9 cellular contexts compared by ENCODE assay signal in the genomic region with DNA sequence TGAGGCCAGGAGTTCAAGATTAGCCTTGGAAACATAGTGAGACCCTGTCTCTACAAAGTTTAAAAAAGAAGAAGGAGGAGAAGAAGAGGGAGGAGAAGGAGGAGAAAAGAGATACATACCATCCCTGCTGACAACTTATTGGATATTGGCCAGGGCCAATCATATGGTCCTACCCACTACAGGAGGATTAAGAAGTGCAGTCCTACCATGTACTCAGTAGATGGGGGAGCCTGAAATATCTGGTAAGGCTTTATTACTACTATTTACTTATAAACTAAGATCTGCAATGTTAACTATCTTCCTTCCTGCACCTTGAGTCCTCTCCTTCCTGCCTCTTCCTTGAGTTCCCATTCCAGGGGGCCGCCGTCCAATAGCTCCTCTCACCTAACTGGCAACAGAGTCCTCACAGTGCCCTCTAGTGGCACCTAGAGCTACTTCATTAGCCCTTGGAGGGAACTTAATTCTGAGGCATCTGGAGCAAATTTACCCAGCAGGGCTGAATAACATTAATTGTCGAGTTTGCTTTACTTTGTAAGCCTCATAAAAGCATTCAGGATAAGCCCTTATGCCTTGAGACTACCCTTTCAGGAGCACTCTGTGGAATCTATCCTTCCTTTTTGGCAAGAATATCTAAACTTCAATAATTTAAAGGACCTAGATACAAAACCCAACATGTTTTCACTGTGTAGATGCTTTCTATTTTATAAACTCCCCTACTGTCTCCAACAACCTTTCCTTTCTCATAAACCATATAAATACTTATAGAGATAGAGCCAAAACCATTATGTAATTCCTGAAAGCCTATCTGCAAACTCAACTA. TPM values are rescaled to one million over a fixed set of nuclear protein-coding genes. Genes with fewer than 3 reads are reported as not detected.
DNase-seq lines count a peak whose midpoint lies in the region; ATAC-seq and TF ChIP-seq lines count a peak whose summit lies in the region.
"Had no signal": no experiment of that assay in that cellular context is flagged by ENCODE, and none has a peak within 500 bp of the region (broad histone marks: within the 10 kb centered on the region; RNA-seq: fewer than 3 reads in every experiment).

No MANE protein-coding gene starts in this region.

- no peaks in the 10 kb centered on the region for H4K20me1 ChIP-seq in DOHH2 (ENCODE audit: control insufficient read depth, insufficient read depth, low read depth, low read length)

- peaks cover 4% of the 10 kb centered on the region; the same call in 1 of the 2 replicates for H3F3A ChIP-seq in DOHH2 (ENCODE audit: control insufficient read depth, insufficient read depth)

- H3K9me3 ChIP-seq in DOHH2 (ENCODE audit: control insufficient read depth, insufficient read depth, low read length), result no peaks in the 10 kb centered on the region

- H3K79me2 ChIP-seq in DOHH2 (ENCODE audit: control insufficient read depth, low read length), result no peaks in the 10 kb centered on the region

- POLR2A ChIA-PET in activated CD8-positive, alpha-beta T cell treated with anti-CD3 and anti-CD28 coated beads for 36 hours (lab: Charles Lee), result interaction anchor here (1.1 kb wide), 1 partner anchor 168 kb away, joined by 4 read pairs; no protein-coding TSS in a partner anchor

- peak; percentile 28 for DNase-seq in NCI-H748 treated with DMSO at 0.1 percent for 48 hours (lab: John Stamatoyannopoulos, UW)
- peak; percentile 77 for DNase-seq in activated CD8-positive, alpha-beta T cell treated with anti-CD3 and anti-CD28 coated beads for 36 hours
- DNase-seq in endothelial cell (ENCODE audit: low spot score), result peak; percentile 81
- peak; percentile 62 for DNase-seq in mucosa of gallbladder (ENCODE audit: low spot score)
- peak; percentile 53 for DNase-seq in stimulated activated naive CD4-positive, alpha-beta T cell treated with Interleukin-2 at 50 U/mL for 16 hours (lab: John Stamatoyannopoulos, UW)

- intact Hi-C loops in activated CD8-positive, alpha-beta T cell treated with anti-CD3 and anti-CD28 coated beads for 36 hours (cut with micrococcal nuclease), result loop anchor here (1.0 to 10.0 kb wide), 4 partner anchors 168 to 510 kb away; no protein-coding TSS in a partner anchor

- no peak overlapping the region for H3K4me3 ChIP-seq in DOHH2 (ENCODE audit: low read length)

- no peaks in the 10 kb centered on the region for H3K36me3 Mint-ChIP-seq in activated CD8-positive, alpha-beta T cell treated with anti-CD3 and anti-CD28 coated beads for 36 hours (ENCODE audit: low read depth)
- H3K36me3 Mint-ChIP-seq in endothelial cell (ENCODE audit: low read depth, unreplicated experiment), result no peaks in the 10 kb centered on the region
- H3K36me3 Mint-ChIP-seq: activated naive CD4-positive, alpha-beta T cell treated with anti-CD3 and anti-CD28 coated beads, Interleukin-2, amount 50 U/mL, for 24 hours had no signal

- no peaks in the 10 kb centered on the region for H3K27me3 ChIP-seq in DOHH2 (ENCODE audit: control insufficient read depth, low read length)

- CTCF ChIA-PET in activated CD8-positive, alpha-beta T cell treated with anti-CD3 and anti-CD28 coated beads for 36 hours (lab: Charles Lee), result interaction anchor here (0.7 to 3.4 kb wide), 43 partner anchors 9 to 517 kb away, joined by 3 to 49 read pairs (median 4); a partner anchor contains a TSS

- H3K36me3 ChIP-seq in DOHH2 (ENCODE audit: control insufficient read depth, low read length), result no peaks in the 10 kb centered on the region

- peaks cover 29% of the 10 kb centered on the region for H3K4me1 ChIP-seq in DOHH2 (ENCODE audit: control insufficient read depth, low read length)

- no peak overlapping the region; the same call in 1 of the 2 replicates for H3K4me2 ChIP-seq in DOHH2 (ENCODE audit: low read length)

- peaks cover 8% of the 10 kb centered on the region for H3K4me1 Mint-ChIP-seq in activated CD8-positive, alpha-beta T cell treated with anti-CD3 and anti-CD28 coated beads for 36 hours (ENCODE audit: low read depth)
- H3K4me1 Mint-ChIP-seq in endothelial cell (ENCODE audit: unreplicated experiment), result peaks cover 4% of the 10 kb centered on the region

- H3K27me3 Mint-ChIP-seq in activated CD8-positive, alpha-beta T cell treated with anti-CD3 and anti-CD28 coated beads for 36 hours, result no peaks in the 10 kb centered on the region
- peaks cover 1% of the 10 kb centered on the region for H3K27me3 Mint-ChIP-seq in endothelial cell (ENCODE audit: unreplicated experiment)
- H3K27me3 Mint-ChIP-seq: activated naive CD4-positive, alpha-beta T cell treated with anti-CD3 and anti-CD28 coated beads, Interleukin-2, amount 50 U/mL, for 24 hours had no signal

- no peak overlapping the region for H3K27ac ChIP-seq in DOHH2 (ENCODE audit: low read depth, low read length)

- ATAC-seq in HG02981 (IDR thresholded peaks at IDR 0.05; ENCODE audit: unreplicated experiment) (peak; percentile 49), GM18519 (IDR thresholded peaks at IDR 0.05; ENCODE audit: low FRiP score, unreplicated experiment) (no peak)
- ATAC-seq in activated CD8-positive, alpha-beta T cell treated with anti-CD3 and anti-CD28 coated beads for 36 hours, result peak; percentile 71

- TF ChIP-seq CTCF in DOHH2 (IDR thresholded peaks at IDR 0.05; ENCODE audit: low read depth, low read length, poor library complexity, severe bottlenecking), result peak; percentile 77
- peak; percentile 34 for TF ChIP-seq CTCF in activated CD8-positive, alpha-beta T cell treated with anti-CD3 and anti-CD28 coated beads for 36 hours (IDR thresholded peaks at IDR 0.05)
- peak; percentile 44 for TF ChIP-seq CTCF in endothelial cell (IDR thresholded peaks at IDR 0.05; ENCODE audit: unreplicated experiment)

- H3K9me3 Mint-ChIP-seq in activated CD8-positive, alpha-beta T cell treated with anti-CD3 and anti-CD28 coated beads for 36 hours, result peaks cover 3% of the 10 kb centered on the region
- H3K9me3 Mint-ChIP-seq in endothelial cell (ENCODE audit: unreplicated experiment), result no peaks in the 10 kb centered on the region
- H3K9me3 Mint-ChIP-seq: activated naive CD4-positive, alpha-beta T cell treated with anti-CD3 and anti-CD28 coated beads, Interleukin-2, amount 50 U/mL, for 24 hours had no signal

- H3K27ac Mint-ChIP-seq in activated CD8-positive, alpha-beta T cell treated with anti-CD3 and anti-CD28 coated beads for 36 hours, result no peak overlapping the region
- no peak overlapping the region for H3K27ac Mint-ChIP-seq in endothelial cell (ENCODE audit: unreplicated experiment)
- H3K27ac Mint-ChIP-seq: activated naive CD4-positive, alpha-beta T cell treated with anti-CD3 and anti-CD28 coated beads, Interleukin-2, amount 50 U/mL, for 24 hours had no signal

- no peaks in the 10 kb centered on the region for H3K9me2 ChIP-seq in DOHH2 (replicated peaks; ENCODE audit: control insufficient read depth, low read length)

- H3K4me3 Mint-ChIP-seq in activated CD8-positive, alpha-beta T cell treated with anti-CD3 and anti-CD28 coated beads for 36 hours, result no peak overlapping the region
- no peak overlapping the region for H3K4me3 Mint-ChIP-seq in endothelial cell (ENCODE audit: unreplicated experiment)
- H3K4me3 Mint-ChIP-seq: activated naive CD4-positive, alpha-beta T cell treated with anti-CD3 and anti-CD28 coated beads, Interleukin-2, amount 50 U/mL, for 24 hours had no signal

RNA-seq across cellular contexts. Expression of a gene that starts 39.1 kb away (rescaled TPM):
- 10 to 100 TPM; 16.2 to 17.1 TPM for total RNA-seq in activated CD8-positive, alpha-beta T cell treated with anti-CD3 and anti-CD28 coated beads for 36 hours
- total RNA-seq in endothelial cell (ENCODE audit: unreplicated experiment) (19.1 TPM), mucosa of gallbladder (12.7 TPM)

Comparison
In these comparisons a context has a peak if more than half of its experiments do, and no peak if none do; other contexts are left out.
1. DNase-seq: peak in every context shown above with its lines; median percentile 81 in endothelial cell; 77 in activated CD8-positive, alpha-beta T cell treated with anti-CD3 and anti-CD28 coated beads for 36 hours; 62 in mucosa of gallbladder; 53 in stimulated activated naive CD4-positive, alpha-beta T cell treated with Interleukin-2 at 50 U/mL for 16 hours; 28 in NCI-H748 treated with DMSO at 0.1 percent for 48 hours.